In genomic region chrX:70436380-70436779, GRCh38 we compare ENCODE assay signal across 12 cellular contexts. TPM values are rescaled to one million over a fixed set of nuclear protein-coding genes. Genes with fewer than 3 reads are reported as not detected.
DNase-seq lines count a peak whose midpoint lies in the region; ATAC-seq and TF ChIP-seq lines count a peak whose summit lies in the region.
"Had no signal": no experiment of that assay in that cellular context is flagged by ENCODE, and none has a peak within 500 bp of the region (broad histone marks: within the 10 kb centered on the region; RNA-seq: fewer than 3 reads in every experiment).

No MANE protein-coding gene starts in this region.

- TF ChIP-seq POLR2A in erythroblast (IDR thresholded peaks at IDR 0.05; ENCODE audit: low read length): no peak

- H3K27me3 ChIP-seq in BE2C: no peaks in the 10 kb centered on the region

- no peak overlapping the region for H3K4me3 ChIP-seq in BE2C (ENCODE audit: low read depth, low read length)

- ATAC-seq in GM18861 (IDR thresholded peaks at IDR 0.05; ENCODE audit: unreplicated experiment): no peak
- ATAC-seq in GM21723 (IDR thresholded peaks at IDR 0.05; ENCODE audit: unreplicated experiment): no peak

- no peaks in the 10 kb centered on the region for H3K4me1 ChIP-seq in BE2C

- TF ChIP-seq CTCF in BE2C (IDR thresholded peaks at IDR 0.05; ENCODE audit: low read depth, low read length) (peak; percentile 28), GM10248 (IDR thresholded peaks at IDR 0.05; ENCODE audit: control extremely low read depth, extremely low read depth, low read depth, missing control alignments) (peak; percentile 13)

- no peaks in the 10 kb centered on the region for H3K9me3 ChIP-seq in BE2C

- H3K36me3 ChIP-seq in BE2C: no peaks in the 10 kb centered on the region

- peak; percentile 42 for DNase-seq in BE2C
- DNase-seq in GM10248 (ENCODE audit: extremely low spot score): no peak
- DNase-seq in NCI-H524 (lab: John Stamatoyannopoulos, UW): peak; percentile 74 to 89
- DNase-seq in erythroblast (lab: John Stamatoyannopoulos, UW): peak; percentile 17 to 38
- DNase-seq in NCI-H345 treated with DMSO at 0.1 percent for 48 hours (lab: John Stamatoyannopoulos, UW; ENCODE audit: unreplicated experiment): no peak
- DNase-seq in A172 (ENCODE audit: low spot score): no peak
- DNase-seq: activated CD8-positive, alpha-beta memory T cell treated with anti-CD3 and anti-CD28 coated beads for 24 hours; COR-L47; SHP77 had no signal

- CTCF ChIA-PET in GM10248 (lab: Yijun Ruan, JAX): interaction anchor here (1.0 to 2.3 kb wide), 3 partner anchors 10 to 303 kb away, joined by 3 to 14 read pairs (median 4); partner anchors contain the start of gene IGBP1

- POLR2A ChIA-PET in GM10248 (lab: Yijun Ruan, JAX): no interaction called here

RNA-seq across cellular contexts. Expression of gene DLG3, which starts 8.3 kb away (rescaled TPM):
- polyA plus RNA-seq in BE2C (2012; ENCODE audit: insufficient read depth, insufficient read length, low read depth): 0.96 TPM
- 10.2 and 11.9 TPM in 2 replicates for total RNA-seq in A172 (2014; rRNA removed; shearing (Covaris generic))

RNA-seq across cellular contexts. Expression of gene GDPD2, which starts 13.3 kb away (rescaled TPM):
- polyA plus RNA-seq in BE2C (2012; ENCODE audit: insufficient read depth, insufficient read length, low read depth): not detected
- total RNA-seq in A172 (2014; rRNA removed; shearing (Covaris generic)): 0.07 and 0.12 TPM in 2 replicates
- total RNA-seq: fibroblast of lung had no signal
- polyA plus RNA-seq: fibroblast of lung had no signal

Comparison
In these comparisons a context has a peak if more than half of its experiments do, and no peak if none do; other contexts are left out.
1. DNase-seq: peak in BE2C (single experiment), NCI-H524 (2 of 2) and erythroblast (2 of 2); none in GM10248 (single experiment), NCI-H345 treated with DMSO at 0.1 percent for 48 hours (single experiment) and A172 (single experiment).